In the genomic region with DNA sequence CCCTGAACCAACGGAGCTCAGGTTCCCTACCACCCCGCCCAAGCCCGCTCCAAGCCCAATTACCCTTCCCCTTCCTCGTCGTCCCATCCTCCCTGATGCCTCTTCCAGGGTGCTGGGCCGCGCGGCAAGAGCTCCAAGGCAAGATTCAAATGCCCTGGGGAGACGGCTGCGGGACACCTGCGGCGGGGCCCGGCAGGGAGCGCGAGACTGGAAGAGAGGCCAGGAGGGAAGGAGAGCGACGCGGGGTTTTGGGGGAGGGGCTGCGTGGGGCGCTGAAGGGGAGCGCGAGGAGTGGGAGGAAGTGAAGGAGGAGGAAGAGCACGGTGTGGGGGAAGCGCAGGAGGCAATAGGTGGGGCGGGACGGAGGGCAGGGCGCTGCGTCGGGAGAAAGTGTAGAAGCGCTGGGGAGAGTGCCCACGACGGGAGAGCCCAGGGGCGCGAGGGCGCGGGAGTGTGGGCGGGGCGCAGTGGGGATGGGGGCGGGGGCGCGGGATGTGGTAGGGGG, we compare ENCODE assay signal across 8 cellular contexts. TPM values are rescaled to one million over a fixed set of nuclear protein-coding genes. Genes with fewer than 3 reads are reported as not detected.
DNase-seq lines count a peak whose midpoint lies in the region; ATAC-seq, FAIRE-seq and TF ChIP-seq lines count a peak whose summit lies in the region.

No MANE protein-coding gene starts in this region.

- no peaks in the 10 kb centered on the region for H3K36me3 Mint-ChIP-seq in naive thymus-derived CD4-positive, alpha-beta T cell

- CTCF ChIA-PET in naive thymus-derived CD4-positive, alpha-beta T cell (lab: Charles Lee): interaction anchor here (0.7 kb wide), 1 partner anchor 230 kb away, joined by 3 read pairs; no protein-coding TSS in a partner anchor
- CTCF ChIA-PET in OCI-LY7 (lab: Charles Lee; ENCODE audit: unreplicated experiment): no interaction called here

- no peak for FAIRE-seq in D721Med (lab: Jason Lieb, UNC)

- no peak for TF ChIP-seq POLR2A in Peyer's patch (IDR thresholded peaks at IDR 0.05)

- H4K20me1 ChIP-seq in OCI-LY7 (ENCODE audit: insufficient read depth, low read length): no peaks in the 10 kb centered on the region

- no TSS peak for BruUV-seq in OCI-LY7 (replicated peaks; lab: Mats Ljungman, UMichigan)

- POLR2A ChIA-PET in naive thymus-derived CD4-positive, alpha-beta T cell (lab: Charles Lee): no interaction called here
- POLR2A ChIA-PET in OCI-LY7 (lab: Charles Lee): no interaction called here

- H2AFZ ChIP-seq in OCI-LY7 (ENCODE audit: low read length): no peak overlapping the region

- H3K4me3 ChIP-seq in Peyer's patch (peak overlapping the region; percentile 15 to 51 (median 30)), esophagus (ENCODE audit: low read depth in 1 of 2, low read length in 2 of 2) (peak overlapping the region; percentile 21 to 37), OCI-LY7 (ENCODE audit: low read depth, low read length, poor library complexity, severe bottlenecking) (no peak overlapping the region)
- no peak overlapping the region for H3K4me3 ChIP-seq in naive thymus-derived CD4-positive, alpha-beta T cell (ENCODE audit: low read length)

- no peaks in the 10 kb centered on the region for H3K9me2 ChIP-seq in OCI-LY7 (ENCODE audit: insufficient read depth, low read length)

- H3K4me1 ChIP-seq in Peyer's patch (peaks cover 0 to 24% (median 0%) of the 10 kb centered on the region in 4 donors), esophagus (ENCODE audit: control insufficient read depth in 2 of 2, insufficient read depth in 2 of 2, low read length in 1 of 2) (peaks cover 11% of the 10 kb centered on the region in 2 donors), OCI-LY7 (ENCODE audit: insufficient read depth, low read length, poor library complexity, severe bottlenecking) (no peaks in the 10 kb centered on the region)
- peaks cover 0 to 12% of the 10 kb centered on the region in 2 donors for H3K4me1 ChIP-seq in naive thymus-derived CD4-positive, alpha-beta T cell (ENCODE audit: control insufficient read depth in 2 of 2, insufficient read depth in 2 of 2, low read length in 2 of 2)

- 2 to 3% methylated on average over 38 to 41 of the region's 41 CpGs for WGBS in esophagus, 2 donors

- H3K9me3 ChIP-seq in Peyer's patch: no peaks in the 10 kb centered on the region
- H3K9me3 ChIP-seq in esophagus (ENCODE audit: control insufficient read depth in 2 of 2, insufficient read depth in 1 of 2, low read depth in 1 of 2, low read length in 1 of 2): no peaks in the 10 kb centered on the region
- no peaks in the 10 kb centered on the region for H3K9me3 ChIP-seq in naive thymus-derived CD4-positive, alpha-beta T cell (ENCODE audit: control insufficient read depth in 2 of 3, low read length in 3 of 3)
- H3K9me3 ChIP-seq in OCI-LY7 (ENCODE audit: low read length): no peaks in the 10 kb centered on the region

- peak overlapping the region; percentile 36 to 58 (median 49) for H3K27ac ChIP-seq in Peyer's patch
- H3K27ac ChIP-seq in esophagus (ENCODE audit: low read depth in 2 of 2, low read length in 1 of 2): peak overlapping the region; percentile 34 to 48
- H3K27ac ChIP-seq in naive thymus-derived CD4-positive, alpha-beta T cell (ENCODE audit: low read depth, low read length): no peak overlapping the region
- no peak overlapping the region for H3K27ac ChIP-seq in OCI-LY7 (ENCODE audit: low read depth, low read length, poor library complexity, severe bottlenecking)

- no peak overlapping the region for H3K4me2 ChIP-seq in OCI-LY7 (ENCODE audit: low read length)

- H3K27me3 Mint-ChIP-seq in naive thymus-derived CD4-positive, alpha-beta T cell: peaks cover 0 to 78% (median 20%) of the 10 kb centered on the region in 5 donors

- TF ChIP-seq CTCF in D721Med (IDR thresholded peaks at IDR 0.05; ENCODE audit: insufficient read depth, missing control alignments) (no peak), Peyer's patch (IDR thresholded peaks at IDR 0.05) (no peak), OCI-LY7 (conservative IDR thresholded peaks at IDR 0.05; ENCODE audit: low read length) (no peak)

- no peaks in the 10 kb centered on the region for H3K36me3 ChIP-seq in Peyer's patch
- H3K36me3 ChIP-seq in esophagus (ENCODE audit: control insufficient read depth in 2 of 2, insufficient read depth in 2 of 2, low read length in 1 of 2): no peaks in the 10 kb centered on the region
- no peaks in the 10 kb centered on the region for H3K36me3 ChIP-seq in naive thymus-derived CD4-positive, alpha-beta T cell (ENCODE audit: control insufficient read depth in 2 of 3, insufficient read depth in 3 of 3, low read length in 3 of 3)
- H3K36me3 ChIP-seq in OCI-LY7 (ENCODE audit: insufficient read depth, low read length): no peaks in the 10 kb centered on the region

- peaks cover 0 to 2% (median 0%) of the 10 kb centered on the region in 11 donors for H3K9me3 Mint-ChIP-seq in naive thymus-derived CD4-positive, alpha-beta T cell

- no peaks in the 10 kb centered on the region for H3K79me2 ChIP-seq in OCI-LY7 (ENCODE audit: insufficient read depth, low read depth, low read length)

- peak overlapping the region; percentile 37 to 88 (median 66) for H3K4me3 Mint-ChIP-seq in naive thymus-derived CD4-positive, alpha-beta T cell

- H3K4me1 Mint-ChIP-seq in naive thymus-derived CD4-positive, alpha-beta T cell: peaks cover 9 to 32% (median 20%) of the 10 kb centered on the region in 7 donors

- intact Hi-C loops in naive thymus-derived CD4-positive, alpha-beta T cell (cut with micrococcal nuclease): loop anchor here (5.0 to 10.0 kb wide), 2 partner anchors 147 to 219 kb away; partner anchors contain the start of gene SPIN1 (in 1 of the 2)
- intact Hi-C loops in OCI-LY7 (cut with micrococcal nuclease; ENCODE audit: unreplicated experiment): no loop called here

- ATAC-seq in naive thymus-derived CD4-positive, alpha-beta T cell: no peak
- no peak for ATAC-seq in GM18502 (IDR thresholded peaks at IDR 0.05; ENCODE audit: poor library complexity, unreplicated experiment)

- H3K27me3 ChIP-seq in Peyer's patch (peaks cover 0 to 6% of the 10 kb centered on the region in 2 donors), esophagus (ENCODE audit: control insufficient read depth in 1 of 2, insufficient read depth in 2 of 2, low read length in 2 of 2) (peaks cover 0 to 3% of the 10 kb centered on the region in 2 donors)
- no peaks in the 10 kb centered on the region for H3K27me3 ChIP-seq in naive thymus-derived CD4-positive, alpha-beta T cell (ENCODE audit: control insufficient read depth in 2 of 2, insufficient read depth in 2 of 2, low read length in 2 of 2)

- H3K27ac Mint-ChIP-seq in naive thymus-derived CD4-positive, alpha-beta T cell: peak overlapping the region in 3 of 9 donors; percentile 7 to 62 (median 55)

- DNase-seq in D721Med (ENCODE audit: insufficient read length, low spot score) (peak; percentile 35), Peyer's patch (no peak), OCI-LY7 (ENCODE audit: low spot score) (no peak), Ammon's horn (ENCODE audit: low spot score) (no peak), NCI-H2171 (lab: John Stamatoyannopoulos, UW) (no peak)
- DNase-seq in naive thymus-derived CD4-positive, alpha-beta T cell: peak in 2 of 9 donors; percentile 6 to 18

RNA-seq across cellular contexts. Expression of gene NXNL2, which starts 1.0 kb away (rescaled TPM):
- total RNA-seq in Peyer's patch (not detected), OCI-LY7 (2022) (not detected in 2 replicates)
- polyA plus RNA-seq in esophagus: under 1 TPM; 0.15 to 0.22 TPM
- not detected for total RNA-seq in naive thymus-derived CD4-positive, alpha-beta T cell
- not detected for polyA plus RNA-seq in naive thymus-derived CD4-positive, alpha-beta T cell
- total RNA-seq in OCI-LY7 (2014; rRNA removed; shearing (Covaris generic)): not detected in 2 replicates

Comparison
In these comparisons a context has a peak if more than half of its experiments do, and no peak if none do; other contexts are left out.
1. H3K27ac ChIP-seq: peak in Peyer's patch (4 of 4) and esophagus (2 of 2); none in naive thymus-derived CD4-positive, alpha-beta T cell (single experiment) and OCI-LY7 (single experiment).
2. H3K4me3 ChIP-seq: peak in Peyer's patch (4 of 4) and esophagus (2 of 2); none in naive thymus-derived CD4-positive, alpha-beta T cell (single experiment) and OCI-LY7 (single experiment).